Comparison of ENCODE assay signal across 2 cellular contexts in the genomic region with DNA sequence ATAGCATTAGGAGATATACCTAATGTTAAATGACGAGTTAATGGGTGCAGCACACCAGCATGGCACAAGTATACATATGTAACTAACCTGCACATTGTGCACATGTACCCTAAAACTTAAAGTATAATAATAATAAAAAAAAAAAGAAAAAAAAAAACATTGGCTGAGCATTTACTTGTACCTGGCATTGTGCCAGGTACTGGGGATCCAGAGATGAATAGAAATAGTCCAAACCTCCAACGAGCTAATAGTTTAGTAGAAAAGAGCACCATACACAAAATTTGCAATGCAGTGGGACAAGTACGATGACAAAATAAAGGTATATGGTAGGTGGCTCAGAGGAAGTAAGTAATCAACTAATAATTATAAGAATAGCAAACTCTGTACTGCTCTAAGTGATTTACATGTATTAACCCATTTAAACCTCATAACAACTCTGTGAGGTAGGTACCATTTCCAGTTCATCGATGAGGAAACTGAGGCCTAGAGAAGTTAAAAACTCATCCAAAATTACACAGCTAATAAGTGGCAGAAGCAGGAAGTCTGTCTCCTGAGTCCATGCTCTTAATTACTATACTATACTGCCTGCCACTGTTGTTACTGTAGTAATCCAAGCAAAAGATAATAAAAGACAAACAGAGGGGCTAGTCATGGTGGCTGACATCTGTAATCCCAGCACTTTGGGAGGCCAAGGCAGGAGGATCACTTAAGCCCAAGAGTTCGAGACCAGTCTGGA.
TF ChIP-seq lines count a peak whose summit lies in the region.

No MANE protein-coding gene starts in this region.

TF ChIP-seq in HCT116, 20 proteins besides CTCF, POLR2A, EP300 and RAD21 (continued from another document):
- TF ChIP-seq, protein P1, sequence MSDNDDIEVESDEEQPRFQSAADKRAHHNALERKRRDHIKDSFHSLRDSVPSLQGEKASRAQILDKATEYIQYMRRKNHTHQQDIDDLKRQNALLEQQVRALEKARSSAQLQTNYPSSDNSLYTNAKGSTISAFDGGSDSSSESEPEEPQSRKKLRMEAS (IDR thresholded peaks at IDR 0.05): no peak
- TF ChIP-seq SP1 (IDR thresholded peaks at IDR 0.05; ENCODE audit: low read depth) (no peak), ZNF274 (IDR thresholded peaks at IDR 0.05; ENCODE audit: low read depth, low read length) (no peak), EGR1 (IDR thresholded peaks at IDR 0.05; ENCODE audit: low read depth) (no peak), TCF7L2 (IDR thresholded peaks at IDR 0.05; ENCODE audit: borderline replicate concordance, extremely low read depth, insufficient read depth, insufficient read length) (no peak), CEBPB (IDR thresholded peaks at IDR 0.05; ENCODE audit: low read depth) (no peak), YY1 (IDR thresholded peaks at IDR 0.05; ENCODE audit: extremely low read depth, insufficient replicate concordance, low read depth, low read length) (no peak), ELF1 (IDR thresholded peaks at IDR 0.05; ENCODE audit: borderline replicate concordance, low read depth) (no peak), POLR2AphosphoS5 (IDR thresholded peaks at IDR 0.05; ENCODE audit: low read depth, low read length) (no peak), FOSL1 (IDR thresholded peaks at IDR 0.05; ENCODE audit: low read depth) (no peak), CBX3 (IDR thresholded peaks at IDR 0.05; ENCODE audit: low read depth) (no peak)
- TF ChIP-seq, protein P2, sequence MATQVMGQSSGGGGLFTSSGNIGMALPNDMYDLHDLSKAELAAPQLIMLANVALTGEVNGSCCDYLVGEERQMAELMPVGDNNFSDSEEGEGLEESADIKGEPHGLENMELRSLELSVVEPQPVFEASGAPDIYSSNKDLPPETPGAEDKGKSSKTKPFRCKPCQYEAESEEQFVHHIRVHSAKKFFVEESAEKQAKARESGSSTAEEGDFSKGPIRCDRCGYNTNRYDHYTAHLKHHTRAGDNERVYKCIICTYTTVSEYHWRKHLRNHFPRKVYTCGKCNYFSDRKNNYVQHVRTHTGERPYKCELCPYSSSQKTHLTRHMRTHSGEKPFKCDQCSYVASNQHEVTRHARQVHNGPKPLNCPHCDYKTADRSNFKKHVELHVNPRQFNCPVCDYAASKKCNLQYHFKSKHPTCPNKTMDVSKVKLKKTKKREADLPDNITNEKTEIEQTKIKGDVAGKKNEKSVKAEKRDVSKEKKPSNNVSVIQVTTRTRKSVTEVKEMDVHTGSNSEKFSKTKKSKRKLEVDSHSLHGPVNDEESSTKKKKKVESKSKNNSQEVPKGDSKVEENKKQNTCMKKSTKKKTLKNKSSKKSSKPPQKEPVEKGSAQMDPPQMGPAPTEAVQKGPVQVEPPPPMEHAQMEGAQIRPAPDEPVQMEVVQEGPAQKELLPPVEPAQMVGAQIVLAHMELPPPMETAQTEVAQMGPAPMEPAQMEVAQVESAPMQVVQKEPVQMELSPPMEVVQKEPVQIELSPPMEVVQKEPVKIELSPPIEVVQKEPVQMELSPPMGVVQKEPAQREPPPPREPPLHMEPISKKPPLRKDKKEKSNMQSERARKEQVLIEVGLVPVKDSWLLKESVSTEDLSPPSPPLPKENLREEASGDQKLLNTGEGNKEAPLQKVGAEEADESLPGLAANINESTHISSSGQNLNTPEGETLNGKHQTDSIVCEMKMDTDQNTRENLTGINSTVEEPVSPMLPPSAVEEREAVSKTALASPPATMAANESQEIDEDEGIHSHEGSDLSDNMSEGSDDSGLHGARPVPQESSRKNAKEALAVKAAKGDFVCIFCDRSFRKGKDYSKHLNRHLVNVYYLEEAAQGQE (IDR thresholded peaks at IDR 0.05; ENCODE audit: low read depth): no peak
- TF ChIP-seq, protein P3, sequence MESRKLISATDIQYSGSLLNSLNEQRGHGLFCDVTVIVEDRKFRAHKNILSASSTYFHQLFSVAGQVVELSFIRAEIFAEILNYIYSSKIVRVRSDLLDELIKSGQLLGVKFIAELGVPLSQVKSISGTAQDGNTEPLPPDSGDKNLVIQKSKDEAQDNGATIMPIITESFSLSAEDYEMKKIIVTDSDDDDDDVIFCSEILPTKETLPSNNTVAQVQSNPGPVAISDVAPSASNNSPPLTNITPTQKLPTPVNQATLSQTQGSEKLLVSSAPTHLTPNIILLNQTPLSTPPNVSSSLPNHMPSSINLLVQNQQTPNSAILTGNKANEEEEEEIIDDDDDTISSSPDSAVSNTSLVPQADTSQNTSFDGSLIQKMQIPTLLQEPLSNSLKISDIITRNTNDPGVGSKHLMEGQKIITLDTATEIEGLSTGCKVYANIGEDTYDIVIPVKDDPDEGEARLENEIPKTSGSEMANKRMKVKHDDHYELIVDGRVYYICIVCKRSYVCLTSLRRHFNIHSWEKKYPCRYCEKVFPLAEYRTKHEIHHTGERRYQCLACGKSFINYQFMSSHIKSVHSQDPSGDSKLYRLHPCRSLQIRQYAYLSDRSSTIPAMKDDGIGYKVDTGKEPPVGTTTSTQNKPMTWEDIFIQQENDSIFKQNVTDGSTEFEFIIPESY (IDR thresholded peaks at IDR 0.05; ENCODE audit: extremely low read depth, insufficient replicate concordance, low read length): no peak

TF ChIP-seq in K562, 482 proteins besides CTCF, POLR2A, EP300 and RAD21:
- TF ChIP-seq, protein P4, sequence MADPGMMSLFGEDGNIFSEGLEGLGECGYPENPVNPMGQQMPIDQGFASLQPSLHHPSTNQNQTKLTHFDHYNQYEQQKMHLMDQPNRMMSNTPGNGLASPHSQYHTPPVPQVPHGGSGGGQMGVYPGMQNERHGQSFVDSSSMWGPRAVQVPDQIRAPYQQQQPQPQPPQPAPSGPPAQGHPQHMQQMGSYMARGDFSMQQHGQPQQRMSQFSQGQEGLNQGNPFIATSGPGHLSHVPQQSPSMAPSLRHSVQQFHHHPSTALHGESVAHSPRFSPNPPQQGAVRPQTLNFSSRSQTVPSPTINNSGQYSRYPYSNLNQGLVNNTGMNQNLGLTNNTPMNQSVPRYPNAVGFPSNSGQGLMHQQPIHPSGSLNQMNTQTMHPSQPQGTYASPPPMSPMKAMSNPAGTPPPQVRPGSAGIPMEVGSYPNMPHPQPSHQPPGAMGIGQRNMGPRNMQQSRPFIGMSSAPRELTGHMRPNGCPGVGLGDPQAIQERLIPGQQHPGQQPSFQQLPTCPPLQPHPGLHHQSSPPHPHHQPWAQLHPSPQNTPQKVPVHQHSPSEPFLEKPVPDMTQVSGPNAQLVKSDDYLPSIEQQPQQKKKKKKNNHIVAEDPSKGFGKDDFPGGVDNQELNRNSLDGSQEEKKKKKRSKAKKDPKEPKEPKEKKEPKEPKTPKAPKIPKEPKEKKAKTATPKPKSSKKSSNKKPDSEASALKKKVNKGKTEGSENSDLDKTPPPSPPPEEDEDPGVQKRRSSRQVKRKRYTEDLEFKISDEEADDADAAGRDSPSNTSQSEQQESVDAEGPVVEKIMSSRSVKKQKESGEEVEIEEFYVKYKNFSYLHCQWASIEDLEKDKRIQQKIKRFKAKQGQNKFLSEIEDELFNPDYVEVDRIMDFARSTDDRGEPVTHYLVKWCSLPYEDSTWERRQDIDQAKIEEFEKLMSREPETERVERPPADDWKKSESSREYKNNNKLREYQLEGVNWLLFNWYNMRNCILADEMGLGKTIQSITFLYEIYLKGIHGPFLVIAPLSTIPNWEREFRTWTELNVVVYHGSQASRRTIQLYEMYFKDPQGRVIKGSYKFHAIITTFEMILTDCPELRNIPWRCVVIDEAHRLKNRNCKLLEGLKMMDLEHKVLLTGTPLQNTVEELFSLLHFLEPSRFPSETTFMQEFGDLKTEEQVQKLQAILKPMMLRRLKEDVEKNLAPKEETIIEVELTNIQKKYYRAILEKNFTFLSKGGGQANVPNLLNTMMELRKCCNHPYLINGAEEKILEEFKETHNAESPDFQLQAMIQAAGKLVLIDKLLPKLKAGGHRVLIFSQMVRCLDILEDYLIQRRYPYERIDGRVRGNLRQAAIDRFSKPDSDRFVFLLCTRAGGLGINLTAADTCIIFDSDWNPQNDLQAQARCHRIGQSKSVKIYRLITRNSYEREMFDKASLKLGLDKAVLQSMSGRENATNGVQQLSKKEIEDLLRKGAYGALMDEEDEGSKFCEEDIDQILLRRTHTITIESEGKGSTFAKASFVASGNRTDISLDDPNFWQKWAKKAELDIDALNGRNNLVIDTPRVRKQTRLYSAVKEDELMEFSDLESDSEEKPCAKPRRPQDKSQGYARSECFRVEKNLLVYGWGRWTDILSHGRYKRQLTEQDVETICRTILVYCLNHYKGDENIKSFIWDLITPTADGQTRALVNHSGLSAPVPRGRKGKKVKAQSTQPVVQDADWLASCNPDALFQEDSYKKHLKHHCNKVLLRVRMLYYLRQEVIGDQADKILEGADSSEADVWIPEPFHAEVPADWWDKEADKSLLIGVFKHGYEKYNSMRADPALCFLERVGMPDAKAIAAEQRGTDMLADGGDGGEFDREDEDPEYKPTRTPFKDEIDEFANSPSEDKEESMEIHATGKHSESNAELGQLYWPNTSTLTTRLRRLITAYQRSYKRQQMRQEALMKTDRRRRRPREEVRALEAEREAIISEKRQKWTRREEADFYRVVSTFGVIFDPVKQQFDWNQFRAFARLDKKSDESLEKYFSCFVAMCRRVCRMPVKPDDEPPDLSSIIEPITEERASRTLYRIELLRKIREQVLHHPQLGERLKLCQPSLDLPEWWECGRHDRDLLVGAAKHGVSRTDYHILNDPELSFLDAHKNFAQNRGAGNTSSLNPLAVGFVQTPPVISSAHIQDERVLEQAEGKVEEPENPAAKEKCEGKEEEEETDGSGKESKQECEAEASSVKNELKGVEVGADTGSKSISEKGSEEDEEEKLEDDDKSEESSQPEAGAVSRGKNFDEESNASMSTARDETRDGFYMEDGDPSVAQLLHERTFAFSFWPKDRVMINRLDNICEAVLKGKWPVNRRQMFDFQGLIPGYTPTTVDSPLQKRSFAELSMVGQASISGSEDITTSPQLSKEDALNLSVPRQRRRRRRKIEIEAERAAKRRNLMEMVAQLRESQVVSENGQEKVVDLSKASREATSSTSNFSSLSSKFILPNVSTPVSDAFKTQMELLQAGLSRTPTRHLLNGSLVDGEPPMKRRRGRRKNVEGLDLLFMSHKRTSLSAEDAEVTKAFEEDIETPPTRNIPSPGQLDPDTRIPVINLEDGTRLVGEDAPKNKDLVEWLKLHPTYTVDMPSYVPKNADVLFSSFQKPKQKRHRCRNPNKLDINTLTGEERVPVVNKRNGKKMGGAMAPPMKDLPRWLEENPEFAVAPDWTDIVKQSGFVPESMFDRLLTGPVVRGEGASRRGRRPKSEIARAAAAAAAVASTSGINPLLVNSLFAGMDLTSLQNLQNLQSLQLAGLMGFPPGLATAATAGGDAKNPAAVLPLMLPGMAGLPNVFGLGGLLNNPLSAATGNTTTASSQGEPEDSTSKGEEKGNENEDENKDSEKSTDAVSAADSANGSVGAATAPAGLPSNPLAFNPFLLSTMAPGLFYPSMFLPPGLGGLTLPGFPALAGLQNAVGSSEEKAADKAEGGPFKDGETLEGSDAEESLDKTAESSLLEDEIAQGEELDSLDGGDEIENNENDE (IDR thresholded peaks at IDR 0.05; ENCODE audit: low read depth, low read length): no peak
- no peak for TF ChIP-seq SETDB1 (IDR thresholded peaks at IDR 0.05; ENCODE audit: low read length)
- no peak for TF ChIP-seq STAT5A (IDR thresholded peaks at IDR 0.05; ENCODE audit: borderline replicate concordance, low read length)
- no peak for TF ChIP-seq TCF7 (IDR thresholded peaks at IDR 0.05; ENCODE audit: borderline replicate concordance)
- no peak for TF ChIP-seq KLF16 (IDR thresholded peaks at IDR 0.05)
- no peak for TF ChIP-seq SAP30 (IDR thresholded peaks at IDR 0.05; ENCODE audit: borderline replicate concordance, insufficient read depth, low read depth, low read length, poor library complexity, severe bottlenecking)
- no peak for TF ChIP-seq ZNF146 (CRISPR knock-in tag; IDR thresholded peaks at IDR 0.05; ENCODE audit: unreplicated experiment)
- peak; percentile 62 for TF ChIP-seq NFIX (CRISPR knock-in tag; IDR thresholded peaks at IDR 0.05; ENCODE audit: low read depth)
- TF ChIP-seq NFIC (IDR thresholded peaks at IDR 0.05): peak; percentile 90
- TF ChIP-seq ZNF316 (IDR thresholded peaks at IDR 0.05): no peak
- no peak for TF ChIP-seq NCOA6 (IDR thresholded peaks at IDR 0.05)
